33 cellular contexts compared by ENCODE assay signal in the genomic region with DNA sequence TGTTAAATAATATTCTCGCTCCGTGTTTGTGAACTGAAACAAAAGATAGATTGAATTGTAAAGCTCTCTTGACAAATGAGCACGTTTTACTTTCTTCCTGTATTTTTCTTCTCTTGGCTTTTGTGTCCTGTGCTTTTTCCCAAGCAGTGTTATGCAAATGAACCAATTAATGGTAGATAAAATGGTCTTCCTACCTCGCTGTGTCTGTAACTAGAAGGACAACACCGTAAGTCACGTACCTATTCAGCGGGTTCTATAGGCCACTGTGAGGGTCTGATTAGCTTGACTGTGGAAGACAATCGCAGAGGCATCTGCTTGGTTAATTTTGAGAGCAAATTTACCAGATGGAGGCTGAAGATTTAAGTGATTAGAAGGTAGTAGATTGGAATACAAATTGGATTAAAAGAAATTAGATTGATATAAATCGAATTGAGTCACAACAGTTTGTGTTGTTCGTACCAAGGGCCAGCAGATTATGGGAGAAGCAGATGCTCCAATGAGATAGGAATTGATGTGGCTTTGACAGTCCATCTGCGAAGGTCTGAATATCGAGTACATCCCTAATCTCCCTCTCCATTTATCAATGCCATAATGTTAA. TPM values are rescaled to one million over a fixed set of nuclear protein-coding genes. Genes with fewer than 3 reads are reported as not detected.
DNase-seq lines count a peak whose midpoint lies in the region; ATAC-seq, FAIRE-seq and TF ChIP-seq lines count a peak whose summit lies in the region.
"Had no signal": no experiment of that assay in that cellular context is flagged by ENCODE, and none has a peak within 500 bp of the region (broad histone marks: within the 10 kb centered on the region; RNA-seq: fewer than 3 reads in every experiment).

No MANE protein-coding gene starts in this region.

- H3K4me2 ChIP-seq in H1 (ENCODE audit: insufficient read depth in 1 of 2, low read depth in 2 of 2, low read length in 2 of 2) (peak overlapping the region; percentile 16 to 31; a peak in 3 of 4 replicates), neural progenitor cell (peak overlapping the region; percentile 67)

- H2BK120ac ChIP-seq in H1 (replicated peaks; ENCODE audit: low read depth, low read length): no peak overlapping the region

- no peaks in the 10 kb centered on the region for H3K79me2 ChIP-seq in H1 (ENCODE audit: control insufficient read depth in 1 of 2, insufficient read depth in 2 of 2, low read length in 2 of 2)
- no peaks in the 10 kb centered on the region for H3K79me2 ChIP-seq in neural progenitor cell (ENCODE audit: low read depth)

- H3K36me3 ChIP-seq in HAP-1 (replicated peaks) (no peaks in the 10 kb centered on the region), H1 (ENCODE audit: control insufficient read depth in 2 of 4, insufficient read depth in 4 of 4, low read length in 3 of 4) (no peaks in the 10 kb centered on the region), neural progenitor cell (no peaks in the 10 kb centered on the region)
- H3K36me3 ChIP-seq: cardiac muscle cell, colonic mucosa, prostate gland, sigmoid colon, upper lobe of left lung had no signal

- TF ChIP-seq EP300 in H1 (IDR thresholded peaks at IDR 0.05; ENCODE audit: borderline replicate concordance in 1 of 2, low read depth in 2 of 2, low read length in 2 of 2): peak in 1 of 2 experiments; percentile 35; a peak in 1 of 3 replicates

- no peak overlapping the region for H4K91ac ChIP-seq in H1 (replicated peaks; ENCODE audit: insufficient read length, low read length)

- no peak overlapping the region for H3K14ac ChIP-seq in H1 (ENCODE audit: insufficient read length)

- H2BK15ac ChIP-seq in H1 (ENCODE audit: low read length): no peak overlapping the region

- H2BK12ac ChIP-seq in H1 (ENCODE audit: low read depth, low read length): no peak overlapping the region

- peaks cover 10% of the 10 kb centered on the region for H3K36me3 Mint-ChIP-seq in neural progenitor cell
- H3K36me3 Mint-ChIP-seq: activated naive CD8-positive, alpha-beta T cell treated with anti-CD3 and anti-CD28 coated beads for 36 hours; memory B cell; stimulated activated memory B cell treated with anti-CD40 and anti-IgM and Interleukin-4, amounts not matched to agents 10 μg/mL and 1 μg/mL and 100 μg/mL, for 72 hours had no signal

- H3K9me3 ChIP-seq in HAP-1 (no peaks in the 10 kb centered on the region), H1 (ENCODE audit: insufficient read depth in 2 of 2, low read depth in 1 of 2, low read length in 1 of 2) (no peaks in the 10 kb centered on the region), neural progenitor cell (ENCODE audit: low read depth) (no peaks in the 10 kb centered on the region)
- H3K9me3 ChIP-seq: colonic mucosa, prostate gland, sigmoid colon, upper lobe of left lung had no signal

- H3K18ac ChIP-seq in H1 (ENCODE audit: extremely low read depth, low read length): peak overlapping the region; percentile 67; the same call in 1 of the 2 replicates

- no peak overlapping the region for H3K23ac ChIP-seq in H1 (ENCODE audit: insufficient read length)

- no peak overlapping the region for H3K4ac ChIP-seq in H1 (replicated peaks; ENCODE audit: insufficient read length, low read depth, low read length)

- ATAC-seq in HG03159 (IDR thresholded peaks at IDR 0.05; ENCODE audit: unreplicated experiment): no peak
- ATAC-seq: stimulated activated memory B cell treated with anti-CD40 and anti-IgM and Interleukin-4, amounts not matched to agents 10 μg/mL and 1 μg/mL and 100 μg/mL, for 72 hours had no signal

- peaks cover 4% of the 10 kb centered on the region for H3K9me3 Mint-ChIP-seq in neural progenitor cell
- H3K9me3 Mint-ChIP-seq: activated naive CD8-positive, alpha-beta T cell treated with anti-CD3 and anti-CD28 coated beads for 36 hours; stimulated activated memory B cell treated with anti-CD40 and anti-IgM and Interleukin-4, amounts not matched to agents 10 μg/mL and 1 μg/mL and 100 μg/mL, for 72 hours had no signal

- H2AFZ ChIP-seq in H1 (ENCODE audit: low read length) (0 out of 2 replicates have a peak overlapping the region, but pooled peaks have one; percentile 49), neural progenitor cell (replicated peaks) (no peak overlapping the region)

- no peak overlapping the region for H4K8ac ChIP-seq in H1 (ENCODE audit: extremely low read depth, insufficient read depth, low read length)

- H3K4me3 ChIP-seq in HAP-1: no peak overlapping the region
- H3K4me3 ChIP-seq in H1 (ENCODE audit: extremely low read depth in 1 of 4, insufficient read depth in 2 of 4, low read depth in 3 of 4, low read length in 4 of 4): peak overlapping the region in 1 of 4 experiments; percentile 32; a peak in 2 of 8 replicates
- H3K4me3 ChIP-seq in neural progenitor cell: peak overlapping the region; percentile 14
- H3K4me3 ChIP-seq: cardiac muscle cell, colonic mucosa, prostate gland, sigmoid colon, upper lobe of left lung had no signal

- peaks cover 2% of the 10 kb centered on the region for H3K27me3 Mint-ChIP-seq in neural progenitor cell (ENCODE audit: insufficient read depth, low read depth)
- H3K27me3 Mint-ChIP-seq: activated naive CD8-positive, alpha-beta T cell treated with anti-CD3 and anti-CD28 coated beads for 36 hours; memory B cell; stimulated activated memory B cell treated with anti-CD40 and anti-IgM and Interleukin-4, amounts not matched to agents 10 μg/mL and 1 μg/mL and 100 μg/mL, for 72 hours had no signal

- H3K56ac ChIP-seq in H1 (replicated peaks; ENCODE audit: insufficient read length, low read depth, low read length): no peak overlapping the region

- H3K23me2 ChIP-seq in H1 (ENCODE audit: low read depth, low read length): no peaks in the 10 kb centered on the region

- H3K27ac Mint-ChIP-seq in neural progenitor cell: peak overlapping the region; percentile 42
- H3K27ac Mint-ChIP-seq: activated naive CD8-positive, alpha-beta T cell treated with anti-CD3 and anti-CD28 coated beads for 36 hours; memory B cell; stimulated activated memory B cell treated with anti-CD40 and anti-IgM and Interleukin-4, amounts not matched to agents 10 μg/mL and 1 μg/mL and 100 μg/mL, for 72 hours had no signal

- H3K27ac ChIP-seq in H1 (ENCODE audit: low read depth, low read length) (no peak overlapping the region), neural progenitor cell (peak overlapping the region; percentile 87)
- H3K27ac ChIP-seq: cardiac muscle cell, colonic mucosa, epithelial cell of prostate, prostate gland, RWPE1, sigmoid colon, upper lobe of left lung had no signal

- H4K20me1 ChIP-seq in H1 (replicated peaks in 1 of 2; ENCODE audit: control insufficient read depth in 1 of 2, insufficient read depth in 2 of 2, low read length in 2 of 2) (no peaks in the 10 kb centered on the region), neural progenitor cell (ENCODE audit: low read depth) (no peaks in the 10 kb centered on the region)

- no peak overlapping the region for H4K5ac ChIP-seq in H1 (ENCODE audit: insufficient read length, low read depth, low read length)

- WGBS in H1 (ENCODE audit: extremely low coverage in 1 of 2, insufficient coverage in 1 of 2, insufficient read length in 1 of 2, insufficient replicate concordance in 2 of 2, low coverage in 1 of 2, low lambda C conversion rate in 2 of 2, missing lambda C conversion rate in 1 of 2), 2 experiments: 36 to 100% methylated on average over 1 to 12 of the region's 12 CpGs

- H3K27me3 ChIP-seq in HAP-1 (ENCODE audit: low read depth) (no peaks in the 10 kb centered on the region), H1 (replicated peaks in 1 of 4; ENCODE audit: control insufficient read depth in 3 of 4, extremely low read depth in 1 of 4, insufficient read depth in 3 of 4, low read length in 3 of 4) (no peaks in the 10 kb centered on the region), neural progenitor cell (no peaks in the 10 kb centered on the region)
- H3K27me3 ChIP-seq: cardiac muscle cell, colonic mucosa, sigmoid colon, upper lobe of left lung had no signal

- H3F3A ChIP-seq in neural progenitor cell (ENCODE audit: low read depth): peaks cover 21% of the 10 kb centered on the region

- DNase-seq in HAP-1 (ENCODE audit: low spot score in 2 of 2) (peak; percentile 23 to 63), NCI-H69 (lab: John Stamatoyannopoulos, UW) (peak; percentile 59), H1 (ENCODE audit: low read depth in 1 of 2, low spot score in 2 of 2) (peak in 1 of 2 experiments; percentile 13), neural progenitor cell (ENCODE audit: low spot score) (peak; percentile 83), NCI-H345 treated with DMSO at 0.1 percent for 48 hours (lab: John Stamatoyannopoulos, UW; ENCODE audit: unreplicated experiment) (no peak), retina (no peak)
- DNase-seq: activated CD4-positive, alpha-beta T cell treated with anti-CD3 and anti-CD28 coated beads for 4 hours; activated CD8-positive, alpha-beta memory T cell treated with anti-CD3 and anti-CD28 coated beads for 24 hours; activated effector memory CD4-positive, alpha-beta T cell treated with Interleukin-2 at 50 U/mL for 16 hours; activated naive CD8-positive, alpha-beta T cell treated with anti-CD3 and anti-CD28 coated beads for 36 hours; aorta; C1 segment of cervical spinal cord; colonic mucosa; COR-L47; DND-41; effector CD8-positive, alpha-beta T cell; NCI-H1436 treated with DMSO at 0.1 percent for 48 hours; NCI-H2171; sigmoid colon; stimulated activated CD4-positive, alpha-beta T cell treated with anti-CD3 and anti-CD28 coated beads, Interleukin-4, amount 100 ng/mL, for 24 hours; substantia nigra; T-helper 1 cell; upper lobe of left lung had no signal

- 0 out of 2 replicates have a peak overlapping the region, but pooled peaks have one; percentile 41 for H2BK5ac ChIP-seq in H1 (ENCODE audit: low read depth, low read length)

- H3K9ac ChIP-seq in H1 (replicated peaks in 1 of 4; ENCODE audit: extremely low read depth in 1 of 4, low read depth in 3 of 4, low read length in 3 of 4): peak overlapping the region in 1 of 4 experiments; percentile 13; a peak in 1 of 7 replicates
- no peak overlapping the region for H3K9ac ChIP-seq in neural progenitor cell

- CTCF ChIA-PET in H1 (lab: Charles Lee; ENCODE audit: partially characterized antibody): interaction anchor here (0.8 kb wide), 1 partner anchor 20 kb away, joined by 3 read pairs; no protein-coding TSS in a partner anchor

- TF ChIP-seq CTCF in H1 (IDR thresholded peaks at IDR 0.05; ENCODE audit: control extremely low read depth in 1 of 3, insufficient read depth in 1 of 3, low read depth in 1 of 3, low read length in 3 of 3) (no peak), neural progenitor cell (IDR thresholded peaks at IDR 0.05) (no peak)

- in situ Hi-C loops in HAP-1 (cut with MboI; ENCODE audit: low sequenced_read_pairs): no loop called here

- peaks cover 11% of the 10 kb centered on the region for H3K4me1 ChIP-seq in HAP-1
- H3K4me1 ChIP-seq in H1 (replicated peaks in 1 of 4; ENCODE audit: control insufficient read depth in 3 of 4, insufficient read depth in 4 of 4, low read length in 3 of 4): peaks cover 2 to 8% (median 5%) of the 10 kb centered on the region in 4 experiments; a peak in 5 of 7 replicates
- H3K4me1 ChIP-seq in neural progenitor cell: peaks cover 50% of the 10 kb centered on the region
- H3K4me1 ChIP-seq: colonic mucosa, prostate gland, upper lobe of left lung had no signal

- POLR2A ChIA-PET in H1 (lab: Charles Lee; ENCODE audit: partially characterized antibody): interaction anchor here (1.3 kb wide), 1 partner anchor 41 kb away, joined by 6 read pairs; a partner anchor contains a TSS

- peaks cover 3% of the 10 kb centered on the region for H3K4me1 Mint-ChIP-seq in neural progenitor cell
- H3K4me1 Mint-ChIP-seq: activated naive CD8-positive, alpha-beta T cell treated with anti-CD3 and anti-CD28 coated beads for 36 hours; memory B cell; stimulated activated memory B cell treated with anti-CD40 and anti-IgM and Interleukin-4, amounts not matched to agents 10 μg/mL and 1 μg/mL and 100 μg/mL, for 72 hours had no signal

- H3K79me1 ChIP-seq in H1 (ENCODE audit: low read depth, low read length): no peaks in the 10 kb centered on the region

- TF ChIP-seq RAD21 in H1 (IDR thresholded peaks at IDR 0.05 in 1 of 2, conservative IDR thresholded peaks at IDR 0.05 in 1 of 2; ENCODE audit: low read depth in 2 of 2, low read length in 2 of 2): no peak

- TF ChIP-seq POLR2A in H1 (IDR thresholded peaks at IDR 0.05; ENCODE audit: control extremely low read depth in 1 of 2, low read depth in 2 of 2, low read length in 2 of 2): no peak

- peak; percentile 97 for FAIRE-seq in H1 (lab: Jason Lieb, UNC)
- FAIRE-seq: GM19239, TTC549 had no signal

- H2BK20ac ChIP-seq in H1 (ENCODE audit: low read length): no peak overlapping the region

- no peak overlapping the region for H3K4me3 Mint-ChIP-seq in neural progenitor cell
- H3K4me3 Mint-ChIP-seq: activated naive CD8-positive, alpha-beta T cell treated with anti-CD3 and anti-CD28 coated beads for 36 hours; memory B cell; stimulated activated memory B cell treated with anti-CD40 and anti-IgM and Interleukin-4, amounts not matched to agents 10 μg/mL and 1 μg/mL and 100 μg/mL, for 72 hours had no signal

- no peak overlapping the region for H2AK5ac ChIP-seq in H1 (ENCODE audit: low read depth, low read length)

RNA-seq across cellular contexts. Expression of a gene that starts 40.2 kb away (rescaled TPM):
- total RNA-seq in H1 (2021; fragmentation: NEBNext Ultra II Directional; extraction: Animal tissue kit (Norgen Biotek cat#: 25700)): 2.0 and 2.9 TPM in 2 replicates
- polyA plus RNA-seq in H1 (2011; rRNA removed): 1.1 and 1.5 TPM in 2 replicates
- 1.8 TPM for polyA plus RNA-seq in H1 (2011; cell fraction: cytosol; rRNA removed)
- polyA plus RNA-seq in H1 (2011; cell fraction: nucleus; rRNA removed): 4.2 TPM
- 3.3 to 4.6 TPM (median 3.8 TPM) in 4 replicates for polyA plus RNA-seq in H1 (2012, experiment 1 of 2)
- polyA plus RNA-seq in H1 (2012, experiment 2 of 2): 0.13 TPM
- 7.5 TPM for polyA plus RNA-seq in H1 (2013, experiment 1 of 2)
- polyA plus RNA-seq in H1 (2013, experiment 2 of 2): 6.3 TPM
- polyA minus RNA-seq in H1 (2011; rRNA and poly(A)+ RNA removed): 4.8 and 14.9 TPM in 2 replicates
- polyA minus RNA-seq in H1 (2011; cell fraction: cytosol; rRNA and poly(A)+ RNA removed): 3.1 TPM
- 14.1 TPM for polyA minus RNA-seq in H1 (2011; cell fraction: nucleus; rRNA and poly(A)+ RNA removed)
- total RNA-seq in neural progenitor cell (ENCODE audit: low replicate concordance): 12.3 and 15.0 TPM in 2 replicates
- total RNA-seq: activated naive CD8-positive, alpha-beta T cell treated with anti-CD3 and anti-CD28 coated beads for 36 hours; myocyte had no signal

Comparison
In these comparisons a context has a peak if more than half of its experiments do, and no peak if none do; other contexts are left out.
1. DNase-seq: peak in HAP-1 (2 of 2), NCI-H69 (single experiment) and neural progenitor cell (single experiment); none in NCI-H345 treated with DMSO at 0.1 percent for 48 hours (single experiment) and retina (single experiment).